18 cellular contexts compared by ENCODE assay signal in genomic region chr7:150407588-150408392, GRCh38. TPM values are rescaled to one million over a fixed set of nuclear protein-coding genes. Genes with fewer than 3 reads are reported as not detected.
DNase-seq lines count a peak whose midpoint lies in the region; ATAC-seq and TF ChIP-seq lines count a peak whose summit lies in the region.
"Had no signal": no experiment of that assay in that cellular context is flagged by ENCODE, and none has a peak within 500 bp of the region (broad histone marks: within the 10 kb centered on the region; RNA-seq: fewer than 3 reads in every experiment).

No MANE protein-coding gene starts in this region.

- POLR2A ChIA-PET in naive thymus-derived CD4-positive, alpha-beta T cell (lab: Charles Lee) = interaction anchor here (0.6 to 5.0 kb wide), 12 partner anchors 14 to 335 kb away, joined by 3 to 62 read pairs (median 8); partner anchors contain the start of genes ACTR3C, LRRC61 and REPIN1
- POLR2A ChIA-PET in activated CD4-positive, alpha-beta memory T cell treated with anti-CD3 and anti-CD28 coated beads, Interleukin-2, amount 10 ng/mL, durations not matched to agents 7 days and 5 days (lab: Charles Lee) = interaction anchor here (0.8 to 4.9 kb wide), 15 partner anchors 10 to 330 kb away, joined by 3 to 41 read pairs (median 6); partner anchors contain the start of genes ACTR3C, GIMAP7, GIMAP8 and LRRC61

- no peak for ATAC-seq in left ventricle myocardium superior
- no peak for ATAC-seq in central memory CD8-positive, alpha-beta T cell (replicated peaks; ENCODE audit: extremely low read depth, poor library complexity, severe bottlenecking)
- no peak for ATAC-seq in naive thymus-derived CD4-positive, alpha-beta T cell
- ATAC-seq in upper lobe of right lung = no peak
- no peak for ATAC-seq in GM21528 (IDR thresholded peaks at IDR 0.05; ENCODE audit: low FRiP score, unreplicated experiment)
- ATAC-seq: A549 had no signal

- intact Hi-C loops in cardiac septum (cut with DNase I) (no loop called here), left ventricle myocardium superior (cut with micrococcal nuclease) (no loop called here), upper lobe of right lung (cut with DNase I) (no loop called here)
- intact Hi-C loops in naive thymus-derived CD4-positive, alpha-beta T cell (cut with micrococcal nuclease) = loop anchor here (1.0 to 10.0 kb wide), 4 partner anchors 41 to 825 kb away; partner anchors contain the start of genes ABCF2 (in 1 of the 2) and CHPF2 (in 1 of the 2)
- intact Hi-C loops in activated CD4-positive, alpha-beta T cell treated with anti-CD3 and anti-CD28 coated beads, Interleukin-2, amount 10 ng/mL, durations not matched to agents 24 days and 14 days (cut with micrococcal nuclease) = no loop called here

- H3K4me1 ChIP-seq in naive thymus-derived CD4-positive, alpha-beta T cell (ENCODE audit: control insufficient read depth in 2 of 2, insufficient read depth in 2 of 2, low read length in 2 of 2) = peaks cover 14 to 21% of the 10 kb centered on the region in 2 donors
- peaks cover 21% of the 10 kb centered on the region for H3K4me1 ChIP-seq in upper lobe of right lung

- CTCF ChIA-PET in naive thymus-derived CD4-positive, alpha-beta T cell (lab: Charles Lee) = interaction anchor here (0.8 to 2.9 kb wide), 8 partner anchors 9 to 348 kb away, joined by 3 to 17 read pairs (median 4); partner anchors contain the start of gene REPIN1
- CTCF ChIA-PET in activated CD4-positive, alpha-beta memory T cell treated with anti-CD3 and anti-CD28 coated beads, Interleukin-2, amount 10 ng/mL, durations not matched to agents 7 days and 5 days (lab: Charles Lee) = interaction anchor here (1.0 to 2.3 kb wide), 6 partner anchors 10 to 371 kb away, joined by 4 to 8 read pairs (median 4); partner anchors contain the start of gene REPIN1

- H3K9me3 ChIP-seq in naive thymus-derived CD4-positive, alpha-beta T cell (ENCODE audit: control insufficient read depth in 2 of 3, low read length in 3 of 3) = no peaks in the 10 kb centered on the region
- no peaks in the 10 kb centered on the region for H3K9me3 ChIP-seq in upper lobe of right lung
- H3K9me3 ChIP-seq: A549 had no signal

- no peaks in the 10 kb centered on the region for H3K27me3 Mint-ChIP-seq in central memory CD8-positive, alpha-beta T cell
- no peaks in the 10 kb centered on the region for H3K27me3 Mint-ChIP-seq in naive thymus-derived CD4-positive, alpha-beta T cell
- no peaks in the 10 kb centered on the region for H3K27me3 Mint-ChIP-seq in activated CD4-positive, alpha-beta T cell treated with anti-CD3 and anti-CD28 coated beads, Interleukin-2, amount 10 ng/mL, durations not matched to agents 24 days and 14 days
- no peaks in the 10 kb centered on the region for H3K27me3 Mint-ChIP-seq in activated CD4-positive, alpha-beta memory T cell treated with anti-CD3 and anti-CD28 coated beads, Interleukin-2, amount 10 ng/mL, durations not matched to agents 7 days and 5 days
- H3K27me3 Mint-ChIP-seq: activated CD8-positive, alpha-beta memory T cell treated with anti-CD3 and anti-CD28 coated beads, Interleukin-2, amount 10 ng/mL, durations not matched to agents 7 days and 5 days had no signal

- H3K27ac Mint-ChIP-seq in central memory CD8-positive, alpha-beta T cell (ENCODE audit: low read depth) = peak overlapping the region; percentile 92
- H3K27ac Mint-ChIP-seq in naive thymus-derived CD4-positive, alpha-beta T cell = peak overlapping the region in 2 of 9 donors; percentile 95 to 96
- no peak overlapping the region for H3K27ac Mint-ChIP-seq in activated CD4-positive, alpha-beta T cell treated with anti-CD3 and anti-CD28 coated beads, Interleukin-2, amount 10 ng/mL, durations not matched to agents 24 days and 14 days
- H3K27ac Mint-ChIP-seq in activated CD4-positive, alpha-beta memory T cell treated with anti-CD3 and anti-CD28 coated beads, Interleukin-2, amount 10 ng/mL, durations not matched to agents 7 days and 5 days = no peak overlapping the region

- peaks cover 0 to 44% (median 3%) of the 10 kb centered on the region in 3 experiments for H3K36me3 ChIP-seq in naive thymus-derived CD4-positive, alpha-beta T cell (ENCODE audit: control insufficient read depth in 2 of 3, insufficient read depth in 3 of 3, low read length in 3 of 3)
- H3K36me3 ChIP-seq in upper lobe of right lung = no peaks in the 10 kb centered on the region

- DNase-seq in cardiac septum (ENCODE audit: low spot score) = peak; percentile 73
- DNase-seq in left ventricle myocardium superior = no peak
- DNase-seq in central memory CD8-positive, alpha-beta T cell (ENCODE audit: low spot score in 2 of 2) = no peak
- DNase-seq in naive thymus-derived CD4-positive, alpha-beta T cell = no peak
- peak; percentile 60 for DNase-seq in upper lobe of right lung
- DNase-seq in activated CD4-positive, alpha-beta T cell treated with anti-CD3 and anti-CD28 coated beads, Interleukin-2, amount 10 ng/mL, durations not matched to agents 24 days and 14 days = no peak
- no peak for DNase-seq in activated CD4-positive, alpha-beta memory T cell treated with anti-CD3 and anti-CD28 coated beads, Interleukin-2, amount 10 ng/mL, durations not matched to agents 7 days and 5 days
- DNase-seq: activated CD4-positive, CD25-positive, alpha-beta regulatory T cell; activated gamma-delta T cell; anterior cingulate cortex; glutamatergic neuron; NCI-H1105; NCI-H82 had no signal

- TF ChIP-seq CTCF in upper lobe of right lung (IDR thresholded peaks at IDR 0.05) = no peak

- peaks cover 18% of the 10 kb centered on the region for H3K36me3 Mint-ChIP-seq in central memory CD8-positive, alpha-beta T cell (ENCODE audit: insufficient read depth)
- peaks cover 0 to 18% (median 3%) of the 10 kb centered on the region in 5 donors for H3K36me3 Mint-ChIP-seq in naive thymus-derived CD4-positive, alpha-beta T cell
- H3K36me3 Mint-ChIP-seq in activated CD4-positive, alpha-beta T cell treated with anti-CD3 and anti-CD28 coated beads, Interleukin-2, amount 10 ng/mL, durations not matched to agents 24 days and 14 days (ENCODE audit: low read depth) = peaks cover 21% of the 10 kb centered on the region
- peaks cover 27% of the 10 kb centered on the region for H3K36me3 Mint-ChIP-seq in activated CD4-positive, alpha-beta memory T cell treated with anti-CD3 and anti-CD28 coated beads, Interleukin-2, amount 10 ng/mL, durations not matched to agents 7 days and 5 days (ENCODE audit: low read depth)

- no peak overlapping the region for H3K4me3 ChIP-seq in naive thymus-derived CD4-positive, alpha-beta T cell (ENCODE audit: low read length)
- no peak overlapping the region for H3K4me3 ChIP-seq in upper lobe of right lung
- H3K4me3 ChIP-seq: A549 had no signal

- H3K27ac ChIP-seq in naive thymus-derived CD4-positive, alpha-beta T cell (ENCODE audit: low read depth, low read length) = peak overlapping the region; percentile 91
- no peak overlapping the region for H3K27ac ChIP-seq in upper lobe of right lung

- no peaks in the 10 kb centered on the region for H3K9me3 Mint-ChIP-seq in central memory CD8-positive, alpha-beta T cell
- H3K9me3 Mint-ChIP-seq in naive thymus-derived CD4-positive, alpha-beta T cell = no peaks in the 10 kb centered on the region
- no peaks in the 10 kb centered on the region for H3K9me3 Mint-ChIP-seq in activated CD4-positive, alpha-beta T cell treated with anti-CD3 and anti-CD28 coated beads, Interleukin-2, amount 10 ng/mL, durations not matched to agents 24 days and 14 days
- no peaks in the 10 kb centered on the region for H3K9me3 Mint-ChIP-seq in activated CD4-positive, alpha-beta memory T cell treated with anti-CD3 and anti-CD28 coated beads, Interleukin-2, amount 10 ng/mL, durations not matched to agents 7 days and 5 days
- H3K9me3 Mint-ChIP-seq: T-helper 1 cell treated with Interleukin-12 subunit alpha and Interleukin-12 subunit beta and Interleukin-4 antibody, amounts not matched to agents 30 μg/mL and 1 μg/mL, for 36 hours had no signal

- no peaks in the 10 kb centered on the region for H3K27me3 ChIP-seq in naive thymus-derived CD4-positive, alpha-beta T cell (ENCODE audit: control insufficient read depth in 2 of 2, insufficient read depth in 2 of 2, low read length in 2 of 2)
- H3K27me3 ChIP-seq in upper lobe of right lung = no peaks in the 10 kb centered on the region

- peaks cover 38% of the 10 kb centered on the region for H3K4me1 Mint-ChIP-seq in central memory CD8-positive, alpha-beta T cell
- H3K4me1 Mint-ChIP-seq in naive thymus-derived CD4-positive, alpha-beta T cell = peaks cover 31 to 42% (median 36%) of the 10 kb centered on the region in 7 donors
- peaks cover 29% of the 10 kb centered on the region for H3K4me1 Mint-ChIP-seq in activated CD4-positive, alpha-beta T cell treated with anti-CD3 and anti-CD28 coated beads, Interleukin-2, amount 10 ng/mL, durations not matched to agents 24 days and 14 days
- peaks cover 37% of the 10 kb centered on the region for H3K4me1 Mint-ChIP-seq in activated CD4-positive, alpha-beta memory T cell treated with anti-CD3 and anti-CD28 coated beads, Interleukin-2, amount 10 ng/mL, durations not matched to agents 7 days and 5 days

- no peak overlapping the region for H3K4me3 Mint-ChIP-seq in central memory CD8-positive, alpha-beta T cell
- peak overlapping the region in 1 of 10 donors; percentile 31 for H3K4me3 Mint-ChIP-seq in naive thymus-derived CD4-positive, alpha-beta T cell
- no peak overlapping the region for H3K4me3 Mint-ChIP-seq in activated CD4-positive, alpha-beta T cell treated with anti-CD3 and anti-CD28 coated beads, Interleukin-2, amount 10 ng/mL, durations not matched to agents 24 days and 14 days
- H3K4me3 Mint-ChIP-seq in activated CD4-positive, alpha-beta memory T cell treated with anti-CD3 and anti-CD28 coated beads, Interleukin-2, amount 10 ng/mL, durations not matched to agents 7 days and 5 days = no peak overlapping the region

RNA-seq across cellular contexts. Expression of gene ZNF775, which starts 28.7 kb away (rescaled TPM):
- total RNA-seq in cardiac septum (3.4 TPM), left ventricle myocardium superior (3.0 TPM), upper lobe of right lung (4.4 TPM)
- total RNA-seq in naive thymus-derived CD4-positive, alpha-beta T cell = 1 to 10 TPM; 1.1 to 5.7 (median 4.3) TPM
- polyA plus RNA-seq in naive thymus-derived CD4-positive, alpha-beta T cell = 1 to 10 TPM; 3.3 to 7.4 TPM
- total RNA-seq in activated CD4-positive, alpha-beta T cell treated with anti-CD3 and anti-CD28 coated beads, Interleukin-2, amount 10 ng/mL, durations not matched to agents 24 days and 14 days = 4.2 and 5.5 TPM in 2 replicates
- total RNA-seq in activated CD4-positive, alpha-beta memory T cell treated with anti-CD3 and anti-CD28 coated beads, Interleukin-2, amount 10 ng/mL, durations not matched to agents 7 days and 5 days = 1 to 10 TPM; 6.4 to 7.1 TPM

RNA-seq across cellular contexts. Expression of gene REPIN1, which starts 39.2 kb away (rescaled TPM):
- total RNA-seq in cardiac septum = 85.5 TPM
- 131 TPM for total RNA-seq in left ventricle myocardium superior
- 100 to 1,000 TPM in 1 of 5 experiments, 10 to 100 TPM in 4; 68.5 to 103 (median 79.7) TPM for total RNA-seq in naive thymus-derived CD4-positive, alpha-beta T cell
- polyA plus RNA-seq in naive thymus-derived CD4-positive, alpha-beta T cell = 10 to 100 TPM; 46.7 to 77.0 TPM
- total RNA-seq in upper lobe of right lung = 93.7 TPM
- total RNA-seq in activated CD4-positive, alpha-beta T cell treated with anti-CD3 and anti-CD28 coated beads, Interleukin-2, amount 10 ng/mL, durations not matched to agents 24 days and 14 days = 73.6 and 79.7 TPM in 2 replicates
- total RNA-seq in activated CD4-positive, alpha-beta memory T cell treated with anti-CD3 and anti-CD28 coated beads, Interleukin-2, amount 10 ng/mL, durations not matched to agents 7 days and 5 days = 10 to 100 TPM; 42.9 to 45.9 TPM

RNA-seq across cellular contexts. Expression of gene GIMAP8, which starts 42.6 kb away (rescaled TPM):
- total RNA-seq in cardiac septum = 16.3 TPM
- total RNA-seq in left ventricle myocardium superior = 16.2 TPM
- total RNA-seq in naive thymus-derived CD4-positive, alpha-beta T cell = 10 to 100 TPM; 13.8 to 69.7 (median 52.5) TPM
- polyA plus RNA-seq in naive thymus-derived CD4-positive, alpha-beta T cell = 10 to 100 TPM; 26.0 to 56.5 TPM
- 42.3 TPM for total RNA-seq in upper lobe of right lung
- 7.9 and 8.5 TPM in 2 replicates for total RNA-seq in activated CD4-positive, alpha-beta T cell treated with anti-CD3 and anti-CD28 coated beads, Interleukin-2, amount 10 ng/mL, durations not matched to agents 24 days and 14 days
- total RNA-seq in activated CD4-positive, alpha-beta memory T cell treated with anti-CD3 and anti-CD28 coated beads, Interleukin-2, amount 10 ng/mL, durations not matched to agents 7 days and 5 days = 10 to 100 TPM; 25.1 to 26.4 TPM
- total RNA-seq: epithelial cell of proximal tubule had no signal
- polyA plus RNA-seq: A549 had no signal

Comparison
In these comparisons a context has a peak if more than half of its experiments do, and no peak if none do; other contexts are left out.
1. DNase-seq: peak in cardiac septum (single experiment) and upper lobe of right lung (single experiment); none in left ventricle myocardium superior (single experiment), central memory CD8-positive, alpha-beta T cell (0 of 2), naive thymus-derived CD4-positive, alpha-beta T cell (0 of 9), activated CD4-positive, alpha-beta T cell treated with anti-CD3 and anti-CD28 coated beads, Interleukin-2, amount 10 ng/mL, durations not matched to agents 24 days and 14 days (single experiment) and activated CD4-positive, alpha-beta memory T cell treated with anti-CD3 and anti-CD28 coated beads, Interleukin-2, amount 10 ng/mL, durations not matched to agents 7 days and 5 days (single experiment).
2. intact Hi-C loops: an anchor here in naive thymus-derived CD4-positive, alpha-beta T cell (1.0 to 10.0 kb wide); none called in cardiac septum, left ventricle myocardium superior, upper lobe of right lung and activated CD4-positive, alpha-beta T cell treated with anti-CD3 and anti-CD28 coated beads, Interleukin-2, amount 10 ng/mL, durations not matched to agents 24 days and 14 days.